1 cellular context compared by ENCODE assay signal in the genomic region with DNA sequence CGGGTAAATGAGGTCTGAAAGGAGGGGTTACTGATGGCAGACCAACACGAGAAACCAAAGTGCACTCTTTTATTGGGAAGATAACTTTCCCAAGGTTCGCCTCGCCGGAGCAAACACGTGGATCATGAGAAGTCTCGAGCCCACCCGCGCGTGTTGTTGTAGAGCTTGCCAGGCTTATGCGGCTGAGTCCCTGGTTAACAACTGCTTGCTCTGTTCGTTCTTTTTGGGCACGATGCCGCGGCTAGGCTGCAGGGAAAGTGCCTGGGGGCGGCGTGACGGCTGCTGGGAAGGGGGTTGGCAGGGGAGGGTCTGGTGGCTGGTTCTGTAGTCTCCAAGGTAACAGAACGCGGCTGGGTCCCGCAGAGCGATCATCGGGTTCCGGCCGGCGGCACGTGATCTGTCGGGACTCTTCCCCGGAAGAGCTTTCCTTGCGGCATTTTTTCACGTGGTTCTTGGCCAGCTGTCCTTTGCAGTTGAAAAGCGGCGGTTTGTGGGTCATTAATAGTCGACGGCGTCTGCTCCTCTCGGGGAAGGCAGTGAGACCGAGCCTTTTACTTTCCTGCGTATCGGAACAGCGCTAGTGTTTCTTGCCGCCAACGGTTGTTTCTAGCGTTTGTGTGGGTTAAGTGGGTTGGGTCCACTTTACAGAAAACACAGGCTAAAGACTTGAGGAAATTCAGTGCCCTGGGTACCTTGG.
TF ChIP-seq lines count a peak whose summit lies in the region.

No MANE protein-coding gene starts in this region.

TF ChIP-seq in HEK293, 187 proteins besides CTCF, POLR2A, EP300 and RAD21 (continued from another document and continues in another):
- no peak for TF ChIP-seq ELK4 (IDR thresholded peaks at IDR 0.05; ENCODE audit: borderline replicate concordance, low read depth, low read length)
- no peak for TF ChIP-seq ZNF138 (tag by site-specific recombination; IDR thresholded peaks at IDR 0.05; ENCODE audit: borderline replicate concordance)
- TF ChIP-seq, protein P1, sequence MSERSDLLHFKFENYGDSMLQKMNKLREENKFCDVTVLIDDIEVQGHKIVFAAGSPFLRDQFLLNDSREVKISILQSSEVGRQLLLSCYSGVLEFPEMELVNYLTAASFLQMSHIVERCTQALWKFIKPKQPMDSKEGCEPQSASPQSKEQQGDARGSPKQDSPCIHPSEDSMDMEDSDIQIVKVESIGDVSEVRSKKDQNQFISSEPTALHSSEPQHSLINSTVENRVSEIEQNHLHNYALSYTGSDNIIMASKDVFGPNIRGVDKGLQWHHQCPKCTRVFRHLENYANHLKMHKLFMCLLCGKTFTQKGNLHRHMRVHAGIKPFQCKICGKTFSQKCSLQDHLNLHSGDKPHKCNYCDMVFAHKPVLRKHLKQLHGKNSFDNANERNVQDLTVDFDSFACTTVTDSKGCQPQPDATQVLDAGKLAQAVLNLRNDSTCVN (tag by site-specific recombination; optimal IDR thresholded peaks at IDR 0.05): peak; percentile 30
- TF ChIP-seq ZNF571 (tag by site-specific recombination; IDR thresholded peaks at IDR 0.05): no peak
- no peak for TF ChIP-seq ZNF266 (tag by site-specific recombination; IDR thresholded peaks at IDR 0.05; ENCODE audit: low read depth)
- TF ChIP-seq ZNF837 (tag by site-specific recombination; IDR thresholded peaks at IDR 0.05): no peak
- no peak for TF ChIP-seq HOXD13 (CRISPR knock-in tag; IDR thresholded peaks at IDR 0.05; ENCODE audit: borderline replicate concordance)
- no peak for TF ChIP-seq ZNF580 (tag by site-specific recombination; IDR thresholded peaks at IDR 0.05)
- TF ChIP-seq ZNF341 (tag by site-specific recombination; IDR thresholded peaks at IDR 0.05; ENCODE audit: low read depth): peak; percentile 92
- no peak for TF ChIP-seq ZNF280C (tag by site-specific recombination; IDR thresholded peaks at IDR 0.05)
- no peak for TF ChIP-seq ZNF473 (tag by site-specific recombination; IDR thresholded peaks at IDR 0.05)
- no peak for TF ChIP-seq ZFP3 (tag by site-specific recombination; IDR thresholded peaks at IDR 0.05; ENCODE audit: low read depth)
- TF ChIP-seq SP3 (tag by site-specific recombination; IDR thresholded peaks at IDR 0.05): peak; percentile 49; the same call in 1 of the 2 replicates
- no peak for TF ChIP-seq KLF9 (tag by site-specific recombination; IDR thresholded peaks at IDR 0.05; ENCODE audit: low read depth)
- no peak for TF ChIP-seq ZNF366 (tag by site-specific recombination; conservative IDR thresholded peaks at IDR 0.05)
- TF ChIP-seq, protein P2, sequence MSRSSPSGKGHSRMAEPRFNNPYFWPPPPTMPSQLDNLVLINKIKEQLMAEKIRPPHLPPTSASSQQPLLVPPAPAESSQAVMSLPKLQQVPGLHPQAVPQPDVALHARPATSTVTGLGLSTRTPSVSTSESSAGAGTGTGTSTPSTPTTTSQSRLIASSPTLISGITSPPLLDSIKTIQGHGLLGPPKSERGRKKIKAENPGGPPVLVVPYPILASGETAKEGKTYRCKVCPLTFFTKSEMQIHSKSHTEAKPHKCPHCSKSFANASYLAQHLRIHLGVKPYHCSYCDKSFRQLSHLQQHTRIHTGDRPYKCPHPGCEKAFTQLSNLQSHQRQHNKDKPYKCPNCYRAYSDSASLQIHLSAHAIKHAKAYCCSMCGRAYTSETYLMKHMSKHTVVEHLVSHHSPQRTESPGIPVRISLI (tag by site-specific recombination; IDR thresholded peaks at IDR 0.05): peak; percentile 52; the same call in 1 of the 2 replicates
- no peak for TF ChIP-seq SCRT1 (tag by site-specific recombination; IDR thresholded peaks at IDR 0.05; ENCODE audit: borderline replicate concordance)
- TF ChIP-seq GLIS2 (tag by site-specific recombination; IDR thresholded peaks at IDR 0.05): peak; percentile 49; the same call in 1 of the 2 replicates
- TF ChIP-seq ZNF488 (tag by site-specific recombination; IDR thresholded peaks at IDR 0.05): no peak
- TF ChIP-seq, protein P3, sequence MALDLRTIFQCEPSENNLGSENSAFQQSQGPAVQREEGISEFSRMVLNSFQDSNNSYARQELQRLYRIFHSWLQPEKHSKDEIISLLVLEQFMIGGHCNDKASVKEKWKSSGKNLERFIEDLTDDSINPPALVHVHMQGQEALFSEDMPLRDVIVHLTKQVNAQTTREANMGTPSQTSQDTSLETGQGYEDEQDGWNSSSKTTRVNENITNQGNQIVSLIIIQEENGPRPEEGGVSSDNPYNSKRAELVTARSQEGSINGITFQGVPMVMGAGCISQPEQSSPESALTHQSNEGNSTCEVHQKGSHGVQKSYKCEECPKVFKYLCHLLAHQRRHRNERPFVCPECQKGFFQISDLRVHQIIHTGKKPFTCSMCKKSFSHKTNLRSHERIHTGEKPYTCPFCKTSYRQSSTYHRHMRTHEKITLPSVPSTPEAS (tag by site-specific recombination; IDR thresholded peaks at IDR 0.05): no peak
- TF ChIP-seq TCF7L2 (IDR thresholded peaks at IDR 0.05; ENCODE audit: borderline replicate concordance, low read depth, low read length): no peak
- no peak for TF ChIP-seq ZNF658 (tag by site-specific recombination; IDR thresholded peaks at IDR 0.05)
- TF ChIP-seq ZNF274 (IDR thresholded peaks at IDR 0.05; ENCODE audit: low read length): no peak
- no peak for TF ChIP-seq ZNF274 (tag by site-specific recombination; IDR thresholded peaks at IDR 0.05; ENCODE audit: borderline replicate concordance)
- TF ChIP-seq ZNF600 (tag by site-specific recombination; IDR thresholded peaks at IDR 0.05): peak; percentile 71; the same call in 1 of the 2 replicates
- TF ChIP-seq ZNF23 (tag by site-specific recombination; IDR thresholded peaks at IDR 0.05; ENCODE audit: borderline replicate concordance): no peak
- TF ChIP-seq ZFHX2 (tag by site-specific recombination; conservative IDR thresholded peaks at IDR 0.05): no peak
- no peak for TF ChIP-seq ZNF324 (tag by site-specific recombination; IDR thresholded peaks at IDR 0.05)
- TF ChIP-seq ZBTB48 (tag by site-specific recombination; IDR thresholded peaks at IDR 0.05): 0 out of 2 replicates have a peak, but pooled peaks have one; percentile 52
- no peak for TF ChIP-seq ZNF610 (tag by site-specific recombination; IDR thresholded peaks at IDR 0.05; ENCODE audit: borderline replicate concordance)
- TF ChIP-seq, protein P4, sequence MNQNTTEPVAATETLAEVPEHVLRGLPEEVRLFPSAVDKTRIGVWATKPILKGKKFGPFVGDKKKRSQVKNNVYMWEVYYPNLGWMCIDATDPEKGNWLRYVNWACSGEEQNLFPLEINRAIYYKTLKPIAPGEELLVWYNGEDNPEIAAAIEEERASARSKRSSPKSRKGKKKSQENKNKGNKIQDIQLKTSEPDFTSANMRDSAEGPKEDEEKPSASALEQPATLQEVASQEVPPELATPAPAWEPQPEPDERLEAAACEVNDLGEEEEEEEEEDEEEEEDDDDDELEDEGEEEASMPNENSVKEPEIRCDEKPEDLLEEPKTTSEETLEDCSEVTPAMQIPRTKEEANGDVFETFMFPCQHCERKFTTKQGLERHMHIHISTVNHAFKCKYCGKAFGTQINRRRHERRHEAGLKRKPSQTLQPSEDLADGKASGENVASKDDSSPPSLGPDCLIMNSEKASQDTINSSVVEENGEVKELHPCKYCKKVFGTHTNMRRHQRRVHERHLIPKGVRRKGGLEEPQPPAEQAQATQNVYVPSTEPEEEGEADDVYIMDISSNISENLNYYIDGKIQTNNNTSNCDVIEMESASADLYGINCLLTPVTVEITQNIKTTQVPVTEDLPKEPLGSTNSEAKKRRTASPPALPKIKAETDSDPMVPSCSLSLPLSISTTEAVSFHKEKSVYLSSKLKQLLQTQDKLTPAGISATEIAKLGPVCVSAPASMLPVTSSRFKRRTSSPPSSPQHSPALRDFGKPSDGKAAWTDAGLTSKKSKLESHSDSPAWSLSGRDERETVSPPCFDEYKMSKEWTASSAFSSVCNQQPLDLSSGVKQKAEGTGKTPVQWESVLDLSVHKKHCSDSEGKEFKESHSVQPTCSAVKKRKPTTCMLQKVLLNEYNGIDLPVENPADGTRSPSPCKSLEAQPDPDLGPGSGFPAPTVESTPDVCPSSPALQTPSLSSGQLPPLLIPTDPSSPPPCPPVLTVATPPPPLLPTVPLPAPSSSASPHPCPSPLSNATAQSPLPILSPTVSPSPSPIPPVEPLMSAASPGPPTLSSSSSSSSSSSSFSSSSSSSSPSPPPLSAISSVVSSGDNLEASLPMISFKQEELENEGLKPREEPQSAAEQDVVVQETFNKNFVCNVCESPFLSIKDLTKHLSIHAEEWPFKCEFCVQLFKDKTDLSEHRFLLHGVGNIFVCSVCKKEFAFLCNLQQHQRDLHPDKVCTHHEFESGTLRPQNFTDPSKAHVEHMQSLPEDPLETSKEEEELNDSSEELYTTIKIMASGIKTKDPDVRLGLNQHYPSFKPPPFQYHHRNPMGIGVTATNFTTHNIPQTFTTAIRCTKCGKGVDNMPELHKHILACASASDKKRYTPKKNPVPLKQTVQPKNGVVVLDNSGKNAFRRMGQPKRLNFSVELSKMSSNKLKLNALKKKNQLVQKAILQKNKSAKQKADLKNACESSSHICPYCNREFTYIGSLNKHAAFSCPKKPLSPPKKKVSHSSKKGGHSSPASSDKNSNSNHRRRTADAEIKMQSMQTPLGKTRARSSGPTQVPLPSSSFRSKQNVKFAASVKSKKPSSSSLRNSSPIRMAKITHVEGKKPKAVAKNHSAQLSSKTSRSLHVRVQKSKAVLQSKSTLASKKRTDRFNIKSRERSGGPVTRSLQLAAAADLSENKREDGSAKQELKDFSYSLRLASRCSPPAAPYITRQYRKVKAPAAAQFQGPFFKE (tag by site-specific recombination; IDR thresholded peaks at IDR 0.05; ENCODE audit: borderline replicate concordance): no peak
- TF ChIP-seq BCL11B (tag by site-specific recombination; IDR thresholded peaks at IDR 0.05; ENCODE audit: low read depth): no peak
- TF ChIP-seq ZNF830 (tag by site-specific recombination; IDR thresholded peaks at IDR 0.05; ENCODE audit: low read depth): no peak
- no peak for TF ChIP-seq ZNF549 (tag by site-specific recombination; IDR thresholded peaks at IDR 0.05)
- no peak for TF ChIP-seq ZNF354C (tag by site-specific recombination; IDR thresholded peaks at IDR 0.05; ENCODE audit: borderline replicate concordance, low read depth)
- TF ChIP-seq SP7 (tag by site-specific recombination; IDR thresholded peaks at IDR 0.05): peak; percentile 25; the same call in 1 of the 2 replicates
- no peak for TF ChIP-seq ZNF560 (tag by site-specific recombination; IDR thresholded peaks at IDR 0.05; ENCODE audit: borderline replicate concordance)
- no peak for TF ChIP-seq ZBTB7A (tag by site-specific recombination; IDR thresholded peaks at IDR 0.05; ENCODE audit: low read depth)
- no peak for TF ChIP-seq ZNF121 (tag by site-specific recombination; IDR thresholded peaks at IDR 0.05)
- TF ChIP-seq ZNF302 (tag by site-specific recombination; IDR thresholded peaks at IDR 0.05; ENCODE audit: low read depth): no peak
- no peak for TF ChIP-seq PRDM4 (tag by site-specific recombination; IDR thresholded peaks at IDR 0.05)
- TF ChIP-seq ZNF10 (tag by site-specific recombination; IDR thresholded peaks at IDR 0.05): no peak
- TF ChIP-seq ZNF2 (tag by site-specific recombination; IDR thresholded peaks at IDR 0.05): no peak
- TF ChIP-seq GLIS1 (tag by site-specific recombination; IDR thresholded peaks at IDR 0.05): peak; percentile 8; the same call in 1 of the 2 replicates
- TF ChIP-seq ZNF791 (tag by site-specific recombination; IDR thresholded peaks at IDR 0.05): no peak
- peak; percentile 32; the same call in 1 of the 2 replicates for TF ChIP-seq KLF16 (tag by site-specific recombination; IDR thresholded peaks at IDR 0.05)
